ENCODE assay signal across 17 cellular contexts in the genomic region with DNA sequence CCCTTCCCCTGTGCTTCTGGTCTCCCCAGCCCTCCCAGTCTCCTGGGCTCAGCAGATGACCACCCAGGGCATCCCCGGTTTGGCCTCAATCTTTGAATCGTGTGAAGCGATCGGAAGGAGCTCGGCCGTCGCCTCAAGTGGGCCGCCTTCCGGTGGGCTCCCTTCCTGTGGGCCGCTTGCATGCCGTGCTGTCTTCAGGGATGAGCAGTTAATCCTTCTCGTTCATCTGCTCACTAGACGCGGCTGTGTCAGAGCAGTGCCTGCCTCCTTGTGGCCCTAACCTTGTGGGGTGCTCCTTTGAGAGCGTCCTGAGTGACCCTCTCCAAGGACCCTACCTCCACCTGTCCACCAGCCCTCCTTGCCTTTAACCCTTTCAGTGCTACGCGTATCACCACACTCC. TPM values are rescaled to one million over a fixed set of nuclear protein-coding genes. Genes with fewer than 3 reads are reported as not detected.
A peak's percentile ranks its signal among the peaks of the same experiment; 100 is the strongest.
DNase-seq lines count a peak whose midpoint lies in the region; ATAC-seq and TF ChIP-seq lines count a peak whose summit lies in the region.
"Had no signal": no experiment of that assay in that cellular context is flagged by ENCODE, and none has a peak within 500 bp of the region (broad histone marks: within the 10 kb centered on the region; RNA-seq: fewer than 3 reads in every experiment).

No MANE protein-coding gene starts in this region.

- H3K27ac ChIP-seq in breast epithelium: peak overlapping the region; percentile 32 to 68
- H3K27ac ChIP-seq: SJCRH30 had no signal

- H3K4me3 ChIP-seq in breast epithelium: no peak overlapping the region
- H3K4me3 ChIP-seq: SJCRH30 had no signal

- peak; percentile 89 for DNase-seq in D341Med (ENCODE audit: low spot score)
- peak; percentile 93 for DNase-seq in NCI-H82 (lab: John Stamatoyannopoulos, UW)
- DNase-seq in breast epithelium (ENCODE audit: low spot score in 2 of 2): no peak
- peak; percentile 50 for DNase-seq in retina
- DNase-seq: ACHN, DMS79, NCI-H1105, NCI-H2081, NCI-H2171 treated with DMSO at 0.1 percent for 48 hours, NCI-H446, NCI-H748 treated with DMSO at 0.1 percent for 48 hours, PC-3, SJCRH30 had no signal

- H3K4me1 ChIP-seq in breast epithelium: peaks cover 5 to 10% of the 10 kb centered on the region in 2 donors

- no peak for ATAC-seq in esophagus mucosa
- no peak for ATAC-seq in GM19035 (IDR thresholded peaks at IDR 0.05; ENCODE audit: unreplicated experiment)
- ATAC-seq in HG03378 (IDR thresholded peaks at IDR 0.05; ENCODE audit: unreplicated experiment): no peak
- ATAC-seq: HCT116, PC-3 had no signal

- no peak for TF ChIP-seq POLR2A in breast epithelium (IDR thresholded peaks at IDR 0.05)

- no peaks in the 10 kb centered on the region for H3K36me3 ChIP-seq in breast epithelium
- H3K36me3 ChIP-seq: SJCRH30 had no signal

- no peaks in the 10 kb centered on the region for H3K27me3 ChIP-seq in breast epithelium
- H3K27me3 ChIP-seq: SJCRH30 had no signal

- no peak for TF ChIP-seq CTCF in breast epithelium (IDR thresholded peaks at IDR 0.05)

- no peaks in the 10 kb centered on the region for H3K9me3 ChIP-seq in breast epithelium
- H3K9me3 ChIP-seq: SJCRH30 had no signal

- intact Hi-C loops in breast epithelium (cut with DNase I; ENCODE audit: low total_unique reads): no loop called here

RNA-seq across cellular contexts. Expression of a gene that starts 40.4 kb away (rescaled TPM):
- total RNA-seq in breast epithelium (10 to 100 TPM; 21.0 to 47.0 (median 37.6) TPM), esophagus mucosa (111 TPM)

Comparison
In these comparisons a context has a peak if more than half of its experiments do, and no peak if none do; other contexts are left out.
1. DNase-seq: peak in D341Med (single experiment), NCI-H82 (single experiment) and retina (single experiment); none in breast epithelium (0 of 2).